Comparison of ENCODE assay signal across 20 cellular contexts in the genomic region with DNA sequence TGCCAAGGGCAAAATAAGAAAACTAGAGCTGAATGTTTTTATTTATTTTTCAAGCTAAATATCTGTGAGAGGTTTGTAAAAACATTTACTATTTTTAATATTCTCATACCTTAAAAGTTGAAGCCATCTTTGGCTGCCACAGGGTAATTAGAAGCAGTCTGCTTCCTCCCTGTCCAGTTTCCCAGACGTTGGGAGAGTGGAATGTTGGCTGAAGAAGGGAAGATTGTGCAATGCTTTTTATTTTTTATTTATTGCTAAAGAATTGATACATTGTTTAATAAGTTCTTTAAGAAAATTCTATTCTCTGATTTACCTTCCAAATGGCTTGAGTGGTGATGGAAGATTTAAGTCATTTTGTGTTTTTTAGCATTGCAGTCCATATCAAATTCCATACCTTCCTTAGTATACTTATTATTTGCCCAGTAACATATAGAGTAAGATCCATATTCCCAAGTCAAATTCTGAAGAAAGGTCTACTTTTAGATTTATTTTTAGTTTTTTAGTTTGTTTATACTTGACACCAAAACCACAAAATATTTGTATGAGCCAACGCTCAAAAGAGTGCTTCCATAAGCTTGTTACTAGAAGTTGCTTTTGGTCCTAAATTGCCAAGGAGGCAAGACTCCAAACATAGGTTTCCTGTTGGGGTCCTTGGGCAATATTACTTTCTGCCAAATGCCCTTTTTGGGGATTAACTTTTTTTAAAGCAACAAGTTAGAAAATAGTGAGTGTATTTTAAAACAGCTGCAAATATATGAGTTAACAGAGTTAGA.
DNase-seq lines count a peak whose midpoint lies in the region; ATAC-seq and TF ChIP-seq lines count a peak whose summit lies in the region.
"Had no signal": no experiment of that assay in that cellular context is flagged by ENCODE, and none has a peak within 500 bp of the region (broad histone marks: within the 10 kb centered on the region; RNA-seq: fewer than 3 reads in every experiment).

No MANE protein-coding gene starts in this region.

- no peak for ATAC-seq in GM19023 (IDR thresholded peaks at IDR 0.05; ENCODE audit: unreplicated experiment)

- no peaks in the 10 kb centered on the region for H3K9me3 ChIP-seq in skeletal muscle tissue (ENCODE audit: control insufficient read depth in 3 of 3, low read length in 3 of 3)
- H3K9me3 ChIP-seq: uterus had no signal

- in situ Hi-C loops in SK-MEL-5 (cut with HindIII; ENCODE audit: low pct_unique_long_range_greater_than_20kb, low sequenced_read_pairs) = no loop called here

- H3K4me3 ChIP-seq in fibroblast of mammary gland (ENCODE audit: control insufficient read depth, low read depth, low read length) (no peak overlapping the region), skeletal muscle tissue (ENCODE audit: low read length in 3 of 3) (no peak overlapping the region)
- H3K4me3 ChIP-seq: coronary artery, uterus had no signal

- H3K27me3 ChIP-seq in skeletal muscle tissue (ENCODE audit: control insufficient read depth in 3 of 3, insufficient read depth in 3 of 3, low read length in 3 of 3) = no peaks in the 10 kb centered on the region
- H3K27me3 ChIP-seq: uterus had no signal

- H3K27ac ChIP-seq in skeletal muscle tissue (ENCODE audit: low read depth, low read length) = peak overlapping the region; percentile 15
- H3K27ac ChIP-seq: C4-2B, coronary artery, uterus, WERI-Rb-1 had no signal

- no peaks in the 10 kb centered on the region for H3K4me1 ChIP-seq in skeletal muscle tissue (ENCODE audit: control insufficient read depth in 3 of 3, insufficient read depth in 3 of 3, low read length in 3 of 3)
- H3K4me1 ChIP-seq: uterus had no signal

- H3K9ac ChIP-seq in skeletal muscle tissue (ENCODE audit: low read depth in 1 of 3, low read length in 3 of 3) = no peak overlapping the region

- no peak for TF ChIP-seq CTCF in fibroblast of mammary gland (conservative IDR thresholded peaks at IDR 0.05; ENCODE audit: control insufficient read depth, insufficient read depth, low read depth, low read length)

- DNase-seq in ELR (ENCODE audit: low read depth) (peak; percentile 36), SK-MEL-5 (ENCODE audit: low read depth, low spot score) (peak; percentile 6), fibroblast of mammary gland (ENCODE audit: low read depth) (peak; percentile 82), H4 (ENCODE audit: low spot score) (no peak), hippocampal formation (lab: John Stamatoyannopoulos, UW) (no peak)
- DNase-seq: activated CD4-positive, alpha-beta memory T cell treated with anti-CD3 and anti-CD28 coated beads for 36 hours; activated naive CD4-positive, alpha-beta T cell; aorta; glutamatergic neuron; NCI-H2029; NCI-H510A; small intestine; stimulated activated CD4-positive, alpha-beta T cell treated with anti-CD3 and anti-CD28 coated beads, Interleukin-4, amount 100 ng/mL, for 4 hours; substantia nigra; uterus; WERI-Rb-1 had no signal

- no peaks in the 10 kb centered on the region for H3K36me3 ChIP-seq in skeletal muscle tissue (ENCODE audit: control insufficient read depth in 3 of 3, insufficient read depth in 3 of 3, low read length in 3 of 3)
- H3K36me3 ChIP-seq: uterus, WERI-Rb-1 had no signal

Comparison
In these comparisons a context has a peak if more than half of its experiments do, and no peak if none do; other contexts are left out.
1. DNase-seq: peak in ELR (single experiment), SK-MEL-5 (single experiment) and fibroblast of mammary gland (single experiment); none in H4 (single experiment) and hippocampal formation (0 of 2).